ENCODE assay signal across 10 cellular contexts in genomic region chr13:61286148-61286745, GRCh38.
A peak's percentile ranks its signal among the peaks of the same experiment; 100 is the strongest.
DNase-seq lines count a peak whose midpoint lies in the region; ATAC-seq, FAIRE-seq and TF ChIP-seq lines count a peak whose summit lies in the region.
"Had no signal": no experiment of that assay in that cellular context is flagged by ENCODE, and none has a peak within 500 bp of the region (broad histone marks: within the 10 kb centered on the region; RNA-seq: fewer than 3 reads in every experiment).

No MANE protein-coding gene starts in this region.

- TF ChIP-seq CTCF in GM10266 (IDR thresholded peaks at IDR 0.05; ENCODE audit: control insufficient read depth, insufficient read depth, low read depth, missing control alignments) = peak; percentile 9

- intact Hi-C loops in left ventricle myocardium superior (cut with micrococcal nuclease) = no loop called here

- no peak for ATAC-seq in left ventricle myocardium superior
- no peak for ATAC-seq in HG02973 (IDR thresholded peaks at IDR 0.05; ENCODE audit: unreplicated experiment)

- FAIRE-seq in RCC 7860 (lab: Jason Lieb, UNC) = no peak

- in situ Hi-C loops in G401 (cut with HindIII; ENCODE audit: low sequenced_read_pairs) = no loop called here

- DNase-seq in GM10266 (ENCODE audit: extremely low spot score) = no peak
- peak; percentile 60 for DNase-seq in HT-29 (ENCODE audit: low spot score)
- DNase-seq in RCC 7860 (ENCODE audit: low spot score) = peak; percentile 7
- DNase-seq in kidney glomerular epithelial cell (lab: John Stamatoyannopoulos, UW) = peak; percentile 38
- DNase-seq in EL = no peak
- no peak for DNase-seq in left ventricle myocardium superior
- no peak for DNase-seq in G401 (ENCODE audit: low spot score)
- DNase-seq: activated naive CD4-positive, alpha-beta T cell treated with Interleukin-2 at 50 U/mL for 16 hours; naive B cell had no signal

Comparison
In these comparisons a context has a peak if more than half of its experiments do, and no peak if none do; other contexts are left out.
1. DNase-seq: peak in HT-29 (single experiment), RCC 7860 (single experiment) and kidney glomerular epithelial cell (single experiment); none in GM10266 (single experiment), EL (single experiment), left ventricle myocardium superior (single experiment) and G401 (single experiment).